In genomic region chr5:134559672-134560071, GRCh38 we compare ENCODE assay signal across 1 cellular context.
TF ChIP-seq lines count a peak whose summit lies in the region.

No MANE protein-coding gene starts in this region.

TF ChIP-seq in GM12891, 5 proteins besides CTCF, POLR2A, EP300 and RAD21 (continued from another document):
- TF ChIP-seq POLR2AphosphoS5 (IDR thresholded peaks at IDR 0.05; ENCODE audit: low read depth, low read length) = no peak
